In genomic region chr4:126661194-126661593, GRCh38 we compare ENCODE assay signal across 1 cellular context.
TF ChIP-seq lines count a peak whose summit lies in the region.

No MANE protein-coding gene starts in this region.

TF ChIP-seq in K562, 482 proteins besides CTCF, POLR2A, EP300 and RAD21 (continued from another document):
- TF ChIP-seq HMBOX1 (IDR thresholded peaks at IDR 0.05) (peak; percentile 35; the same call in 1 of the 2 replicates), PHF21A (IDR thresholded peaks at IDR 0.05; ENCODE audit: borderline replicate concordance, low read depth) (no peak), CTBP1 (IDR thresholded peaks at IDR 0.05; ENCODE audit: borderline replicate concordance) (no peak), ARID1B (IDR thresholded peaks at IDR 0.05) (peak; percentile 47; the same call in 1 of the 2 replicates), ZNF507 (tag; conservative IDR thresholded peaks at IDR 0.05) (no peak), SRSF7 (optimal IDR thresholded peaks at IDR 0.05; ENCODE audit: low read depth, low read length) (no peak), HDAC1 (IDR thresholded peaks at IDR 0.05) (0 out of 4 replicates have a peak, but pooled peaks of 1 of the 2 experiments have one; percentile 28), E2F4 (CRISPR knock-in tag; IDR thresholded peaks at IDR 0.05; ENCODE audit: low read depth) (no peak), ETV6 (IDR thresholded peaks at IDR 0.05; ENCODE audit: borderline replicate concordance in 1 of 2, low read depth in 2 of 2, low read length in 1 of 2) (no peak), ETV6 (CRISPR knock-in tag; IDR thresholded peaks at IDR 0.05; ENCODE audit: borderline replicate concordance) (no peak), FIP1L1 (IDR thresholded peaks at IDR 0.05; ENCODE audit: low read depth, low read length, poor library complexity, severe bottlenecking) (no peak), POLR3G (IDR thresholded peaks at IDR 0.05; ENCODE audit: extremely low read depth, insufficient read length, insufficient replicate concordance) (no peak), ELK1 (CRISPR knock-in tag; IDR thresholded peaks at IDR 0.05) (no peak), MTA1 (IDR thresholded peaks at IDR 0.05; ENCODE audit: borderline replicate concordance) (no peak), BCOR (IDR thresholded peaks at IDR 0.05) (no peak), ZEB2 (IDR thresholded peaks at IDR 0.05) (no peak), MLX (CRISPR knock-in tag; conservative IDR thresholded peaks at IDR 0.05) (no peak), ZNF57 (CRISPR knock-in tag; IDR thresholded peaks at IDR 0.05) (no peak), ARID2 (IDR thresholded peaks at IDR 0.05) (no peak), ZKSCAN8 (CRISPR knock-in tag; IDR thresholded peaks at IDR 0.05) (no peak), ETV5 (CRISPR knock-in tag; IDR thresholded peaks at IDR 0.05; ENCODE audit: low read depth) (no peak), ZNF668 (CRISPR knock-in tag; IDR thresholded peaks at IDR 0.05) (no peak), SREBF2 (CRISPR knock-in tag; IDR thresholded peaks at IDR 0.05) (no peak), TFE3 (CRISPR knock-in tag; IDR thresholded peaks at IDR 0.05) (no peak)
